Comparison of ENCODE assay signal across 8 cellular contexts in genomic region chrX:133986008-133986683, GRCh38. TPM values are rescaled to one million over a fixed set of nuclear protein-coding genes. Genes with fewer than 3 reads are reported as not detected.
DNase-seq lines count a peak whose midpoint lies in the region; ATAC-seq, FAIRE-seq and TF ChIP-seq lines count a peak whose summit lies in the region.

No MANE protein-coding gene starts in this region.

- ATAC-seq in pancreas (peak; percentile 13 to 46 (median 37)), HG02981 (IDR thresholded peaks at IDR 0.05; ENCODE audit: unreplicated experiment) (no peak), HG02678 (IDR thresholded peaks at IDR 0.05; ENCODE audit: unreplicated experiment) (no peak), HG02610 (IDR thresholded peaks at IDR 0.05; ENCODE audit: unreplicated experiment) (no peak)

- H3K27me3 ChIP-seq in SJSA1 (replicated peaks): no peaks in the 10 kb centered on the region
- H3K27me3 ChIP-seq in pancreas: peaks cover 0 to 7% (median 0%) of the 10 kb centered on the region in 4 donors

- 6 to 35% methylated on average over 12 to 14 of the region's 14 CpGs for WGBS in pancreas, 2 donors

- H3K9me3 ChIP-seq in SJSA1 (replicated peaks) (no peaks in the 10 kb centered on the region), pancreas (no peaks in the 10 kb centered on the region)

- no peak for DNase-seq in SJSA1 (ENCODE audit: low read depth in 1 of 2, low spot score in 2 of 2)
- DNase-seq in fibroblast of mammary gland (ENCODE audit: low read depth): no peak
- no peak for DNase-seq in pancreas
- DNase-seq in GM19240 (ENCODE audit: insufficient read length, low spot score): no peak

- intact Hi-C loops in pancreas (cut with DNase I): no loop called here

- peak overlapping the region; percentile 48 for H3K4me3 ChIP-seq in SJSA1
- peak overlapping the region; percentile 15 for H3K4me3 ChIP-seq in fibroblast of mammary gland (ENCODE audit: control insufficient read depth, low read depth, low read length)
- peak overlapping the region in 3 of 4 donors; percentile 21 to 39 (median 35) for H3K4me3 ChIP-seq in pancreas

- no peaks in the 10 kb centered on the region for H3K36me3 ChIP-seq in SJSA1
- H3K36me3 ChIP-seq in pancreas: no peaks in the 10 kb centered on the region

- H3K27ac ChIP-seq in SJSA1: no peak overlapping the region
- H3K27ac ChIP-seq in pancreas: no peak overlapping the region

- H3K4me1 ChIP-seq in SJSA1 (replicated peaks) (peaks cover 20% of the 10 kb centered on the region), pancreas (no peaks in the 10 kb centered on the region)

- peak; percentile 40 for FAIRE-seq in G401.6 (lab: Jason Lieb, UNC)
- no peak for FAIRE-seq in pancreas (lab: Jason Lieb, UNC)

- TF ChIP-seq CTCF in fibroblast of mammary gland (conservative IDR thresholded peaks at IDR 0.05; ENCODE audit: control insufficient read depth, insufficient read depth, low read depth, low read length): no peak
- TF ChIP-seq CTCF in pancreas (IDR thresholded peaks at IDR 0.05): no peak

RNA-seq across cellular contexts. Expression of gene GPC3, which starts 0.8 kb away (rescaled TPM):
- 3.8 and 5.7 TPM in 2 replicates for total RNA-seq in SJSA1 (2014; rRNA removed; shearing (Covaris generic))
- total RNA-seq in pancreas: 10 to 100 TPM in 2 of 6 donors, 1 to 10 TPM in 4; 1.7 to 18.6 (median 5.5) TPM
- 1 to 10 TPM in 1 of 2 donors, under 1 TPM in 1; 0.95 to 2.9 TPM for polyA plus RNA-seq in pancreas

Comparison
In these comparisons a context has a peak if more than half of its experiments do, and no peak if none do; other contexts are left out.
1. ATAC-seq: peak in pancreas (4 of 4); none in HG02981 (single experiment), HG02678 (single experiment) and HG02610 (single experiment).
2. Peak in every context shown above with its lines, with median percentiles within 50 percentile points of each other: H3K4me3 ChIP-seq.